8 cellular contexts compared by ENCODE assay signal in the genomic region with DNA sequence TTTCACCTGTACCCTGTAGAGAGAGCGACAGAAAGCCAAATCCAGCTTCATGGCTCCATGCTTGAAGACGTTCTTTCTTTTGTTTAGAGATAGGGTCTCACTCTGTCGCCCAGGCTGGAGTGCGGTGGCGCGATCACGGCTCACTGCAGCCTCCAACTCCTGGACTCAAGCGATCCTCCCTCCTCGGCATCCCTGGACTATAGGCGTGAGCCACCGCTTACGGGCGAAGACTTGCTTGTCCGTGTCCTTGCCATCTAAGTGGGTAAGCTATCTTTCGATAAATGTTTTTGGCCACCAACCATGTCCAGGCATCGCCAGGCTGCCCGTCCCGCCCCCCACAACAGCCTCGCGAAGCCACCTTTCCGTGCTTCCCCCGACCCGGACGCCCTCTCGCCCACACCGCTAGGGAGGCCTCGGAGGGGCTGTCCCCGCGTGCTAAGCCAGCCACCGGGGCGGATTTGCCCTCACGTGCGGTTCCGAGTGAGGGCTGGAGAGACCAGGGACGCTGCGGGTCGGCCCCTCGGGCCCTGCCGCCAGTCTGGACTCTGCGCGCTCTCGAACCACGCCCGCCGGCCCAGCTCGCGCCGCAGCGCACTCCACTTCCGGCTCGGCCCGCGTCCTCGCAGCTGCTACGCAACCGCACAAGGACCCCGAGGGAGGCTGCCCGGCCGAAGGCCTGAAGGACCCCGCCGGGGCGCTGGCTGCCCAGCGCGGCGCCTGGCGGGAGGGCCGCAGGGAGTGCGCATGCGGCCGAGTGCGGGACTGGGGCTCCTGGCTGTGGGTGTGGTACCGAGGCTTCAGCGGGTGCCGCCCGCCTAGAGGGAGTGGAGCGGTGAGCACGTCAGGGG. TPM values are rescaled to one million over a fixed set of nuclear protein-coding genes. Genes with fewer than 3 reads are reported as not detected.
A peak's percentile ranks its signal among the peaks of the same experiment; 100 is the strongest.
DNase-seq lines count a peak whose midpoint lies in the region; ATAC-seq lines count a peak whose summit lies in the region.
"Not testable (repeated sequence)": the region's sequence is repeated elsewhere in the genome, so short reads cannot be mapped to it uniquely, and the experiment has no call there.

A gene (minus strand): TSS at position 604 of the 848 bp plus-strand sequence. CDS start 1,342 bp downstream, outside the sequence.

- H3K4me3 ChIP-seq in BLaER1 treated with 17β-estradiol and CSF1 and Interleukin-3, amounts not matched to agents 10 nM and 100 nM: peak within 1 kb of the TSS; percentile 58 to 71 (median 65)

- H4K20me1 ChIP-seq in BLaER1 treated with 17β-estradiol and CSF1 and Interleukin-3, amounts not matched to agents 10 nM and 100 nM: not testable (repeated sequence)

- not testable (repeated sequence) for H3K36me3 ChIP-seq in BLaER1 treated with 17β-estradiol and CSF1 and Interleukin-3, amounts not matched to agents 10 nM and 100 nM

- not testable (repeated sequence) for H3K9me3 ChIP-seq in BLaER1 treated with 17β-estradiol and CSF1 and Interleukin-3, amounts not matched to agents 10 nM and 100 nM (replicated peaks in 1 of 11)

- H3K27ac ChIP-seq in BLaER1 treated with 17β-estradiol and CSF1 and Interleukin-3, amounts not matched to agents 10 nM and 100 nM: peak within 1 kb of the TSS in 10 of 11 experiments; percentile 20 to 68 (median 42); a peak in 14 of 22 replicates

- peaks cover 0 to 10% (median 2%) of the 10 kb centered on the region in 10 experiments; a peak in 6 of 20 replicates for H3K4me1 ChIP-seq in BLaER1 treated with 17β-estradiol and CSF1 and Interleukin-3, amounts not matched to agents 10 nM and 100 nM

- DNase-seq in NCI-H69 (lab: John Stamatoyannopoulos, UW): peak; percentile 94
- peak; percentile 84 for DNase-seq in activated CD4-positive, alpha-beta T cell treated with anti-CD3 and anti-CD28 coated beads, Interleukin-2, amount 50 U/mL, for 1 hour
- DNase-seq in dedifferentiated amniotic fluid mesenchymal stem cell (ENCODE audit: extremely low spot score): peak; percentile 77
- DNase-seq in left lobe of liver (ENCODE audit: low spot score): peak; percentile 92
- peak; percentile 83 to 84 for DNase-seq in stimulated activated CD4-positive, alpha-beta T cell treated with anti-CD3 and anti-CD28 coated beads, Interleukin-1b, Interleukin-23, amount 100 ng/mL, for 4 hours (ENCODE audit: low read depth in 2 of 2)

- peak within 1 kb of the TSS; percentile 63 to 78 (median 69); a peak in 21 of 22 replicates for H3K9ac ChIP-seq in BLaER1 treated with 17β-estradiol and CSF1 and Interleukin-3, amounts not matched to agents 10 nM and 100 nM

- ATAC-seq in GM19324 (IDR thresholded peaks at IDR 0.05; ENCODE audit: low FRiP score, unreplicated experiment) (peak; percentile 96), HG03442 (IDR thresholded peaks at IDR 0.05; ENCODE audit: unreplicated experiment) (peak; percentile 90), left lobe of liver (peak; percentile 98)

- not testable (repeated sequence) for H3K27me3 ChIP-seq in BLaER1 treated with 17β-estradiol and CSF1 and Interleukin-3, amounts not matched to agents 10 nM and 100 nM

- H3K4me2 ChIP-seq in BLaER1 treated with 17β-estradiol and CSF1 and Interleukin-3, amounts not matched to agents 10 nM and 100 nM: peak within 1 kb of the TSS; percentile 54 to 80 (median 64); a peak in 21 of 22 replicates

RNA-seq across cellular contexts. Expression of the gene that starts here (rescaled TPM):
- total RNA-seq in left lobe of liver: 11.1 TPM

Comparison
In these comparisons a context has a peak if more than half of its experiments do, and no peak if none do; other contexts are left out.
1. Peak in every context shown above with its lines: DNase-seq, ATAC-seq, H3K4me3 ChIP-seq and H3K27ac ChIP-seq.